13 cellular contexts compared by ENCODE assay signal in genomic region chr12:64385468-64385867, GRCh38. TPM values are rescaled to one million over a fixed set of nuclear protein-coding genes. Genes with fewer than 3 reads are reported as not detected.
DNase-seq lines count a peak whose midpoint lies in the region; ATAC-seq and TF ChIP-seq lines count a peak whose summit lies in the region.
"Had no signal": no experiment of that assay in that cellular context is flagged by ENCODE, and none has a peak within 500 bp of the region (broad histone marks: within the 10 kb centered on the region; RNA-seq: fewer than 3 reads in every experiment).

No MANE protein-coding gene starts in this region.

- CTCF ChIA-PET in SK-N-SH (lab: Yijun Ruan, JAX): no interaction called here

- WGBS in SK-N-SH (ENCODE audit: low lambda C conversion rate): 28% methylated on average over 2 of the region's 2 CpGs

- H3K4me2 ChIP-seq in SK-N-SH: no peak overlapping the region

- ATAC-seq in SK-N-SH treated with all-trans-retinoic acid at 6 μM for 48 hours (no peak), HG03432 (IDR thresholded peaks at IDR 0.05; ENCODE audit: unreplicated experiment) (no peak)

- H3K4me1 ChIP-seq in SK-N-SH (ENCODE audit: control insufficient read depth in 1 of 2, insufficient read depth in 2 of 2, low read depth in 1 of 2, low read length in 1 of 2): no peaks in the 10 kb centered on the region

- H3K9me2 ChIP-seq in SK-N-SH: no peaks in the 10 kb centered on the region

- H3K9ac ChIP-seq in SK-N-SH: no peak overlapping the region

- TF ChIP-seq CTCF in SK-N-SH (IDR thresholded peaks at IDR 0.05): no peak

- H3K4me3 ChIP-seq in SK-N-SH (ENCODE audit: low read depth in 2 of 2, low read length in 1 of 2): no peak overlapping the region
- H3K4me3 ChIP-seq: testis had no signal

- H3K27ac ChIP-seq in SK-N-SH (ENCODE audit: low read depth in 2 of 2, low read length in 1 of 2): no peak overlapping the region
- peak overlapping the region; percentile 91 for H3K27ac ChIP-seq in epithelial cell of prostate
- H3K27ac ChIP-seq: 22Rv1, testis had no signal

- POLR2A ChIA-PET in SK-N-SH (lab: Yijun Ruan, JAX): no interaction called here

- no peaks in the 10 kb centered on the region for H3K9me3 ChIP-seq in SK-N-SH
- H3K9me3 ChIP-seq: testis had no signal

- no peak overlapping the region for H2AFZ ChIP-seq in SK-N-SH (ENCODE audit: low read depth)

- no peaks in the 10 kb centered on the region for H3K79me2 ChIP-seq in SK-N-SH (ENCODE audit: insufficient read depth)

- no peak for DNase-seq in SK-N-SH
- DNase-seq in activated CD4-positive, alpha-beta T cell treated with anti-CD3 and anti-CD28 coated beads for 4 hours: peak; percentile 29 to 40
- DNase-seq in epithelial cell of prostate (ENCODE audit: low read depth, low spot score): peak; percentile 64
- peak; percentile 56 for DNase-seq in stimulated activated CD8-positive, alpha-beta memory T cell treated with anti-CD3 and anti-CD28 coated beads, Interleukin-4, amount 100 ng/mL, for 48 hours
- DNase-seq in NCI-H2196 (lab: John Stamatoyannopoulos, UW; ENCODE audit: unreplicated experiment): no peak
- no peak for DNase-seq in NCI-H510A (lab: John Stamatoyannopoulos, UW)
- DNase-seq: KBM-7, naive B cell, NCI-H345, testis had no signal

- TF ChIP-seq EP300 in SK-N-SH (IDR thresholded peaks at IDR 0.05; ENCODE audit: borderline replicate concordance in 1 of 2, low read depth in 1 of 2, low read length in 1 of 2): 0 out of 4 replicates have a peak, but pooled peaks of 1 of the 2 experiments have one; percentile 6

- no peaks in the 10 kb centered on the region for H3K27me3 ChIP-seq in SK-N-SH (ENCODE audit: insufficient read depth)
- H3K27me3 ChIP-seq: testis had no signal

- no peaks in the 10 kb centered on the region for H4K20me1 ChIP-seq in SK-N-SH (ENCODE audit: insufficient read depth)

- TF ChIP-seq RAD21 in SK-N-SH (IDR thresholded peaks at IDR 0.05; ENCODE audit: low read length): no peak

- H3F3A ChIP-seq in SK-N-SH (replicated peaks; ENCODE audit: insufficient read depth): no peaks in the 10 kb centered on the region

- H3K36me3 ChIP-seq in SK-N-SH (replicated peaks in 1 of 2; ENCODE audit: control insufficient read depth in 1 of 2, insufficient read depth in 2 of 2, low read length in 1 of 2): no peaks in the 10 kb centered on the region

TF ChIP-seq in SK-N-SH, 30 proteins besides CTCF, POLR2A, EP300 and RAD21 (continues in another document):
- TF ChIP-seq PBX3 (IDR thresholded peaks at IDR 0.05) (peak; percentile 24; the same call in 1 of the 2 replicates), IRF3 (IDR thresholded peaks at IDR 0.05; ENCODE audit: low read depth, low read length) (no peak), FOSL2 (IDR thresholded peaks at IDR 0.05; ENCODE audit: borderline replicate concordance, low read depth) (peak; percentile 40; the same call in 1 of the 2 replicates), TCF12 (IDR thresholded peaks at IDR 0.05) (0 out of 2 replicates have a peak, but pooled peaks have one; percentile 27)
- TF ChIP-seq, protein P1, sequence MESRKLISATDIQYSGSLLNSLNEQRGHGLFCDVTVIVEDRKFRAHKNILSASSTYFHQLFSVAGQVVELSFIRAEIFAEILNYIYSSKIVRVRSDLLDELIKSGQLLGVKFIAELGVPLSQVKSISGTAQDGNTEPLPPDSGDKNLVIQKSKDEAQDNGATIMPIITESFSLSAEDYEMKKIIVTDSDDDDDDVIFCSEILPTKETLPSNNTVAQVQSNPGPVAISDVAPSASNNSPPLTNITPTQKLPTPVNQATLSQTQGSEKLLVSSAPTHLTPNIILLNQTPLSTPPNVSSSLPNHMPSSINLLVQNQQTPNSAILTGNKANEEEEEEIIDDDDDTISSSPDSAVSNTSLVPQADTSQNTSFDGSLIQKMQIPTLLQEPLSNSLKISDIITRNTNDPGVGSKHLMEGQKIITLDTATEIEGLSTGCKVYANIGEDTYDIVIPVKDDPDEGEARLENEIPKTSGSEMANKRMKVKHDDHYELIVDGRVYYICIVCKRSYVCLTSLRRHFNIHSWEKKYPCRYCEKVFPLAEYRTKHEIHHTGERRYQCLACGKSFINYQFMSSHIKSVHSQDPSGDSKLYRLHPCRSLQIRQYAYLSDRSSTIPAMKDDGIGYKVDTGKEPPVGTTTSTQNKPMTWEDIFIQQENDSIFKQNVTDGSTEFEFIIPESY (IDR thresholded peaks at IDR 0.05; ENCODE audit: borderline replicate concordance, low read depth): no peak

TF ChIP-seq in SK-N-SH treated with all-trans-retinoic acid at 6 μM for 48 hours, 23 proteins besides CTCF, POLR2A, EP300 and RAD21 (continues in another document):
- TF ChIP-seq GLIS3 (CRISPR knock-in tag; IDR thresholded peaks at IDR 0.05): no peak
- TF ChIP-seq SNAI2 (CRISPR knock-in tag; IDR thresholded peaks at IDR 0.05): no peak
- TF ChIP-seq ARNTL (CRISPR knock-in tag; IDR thresholded peaks at IDR 0.05; ENCODE audit: borderline replicate concordance, low read depth): no peak
- TF ChIP-seq ZFP30 (CRISPR knock-in tag; IDR thresholded peaks at IDR 0.05): no peak
- TF ChIP-seq ZNF8 (CRISPR knock-in tag; IDR thresholded peaks at IDR 0.05): no peak
- TF ChIP-seq ZFP3 (CRISPR knock-in tag; IDR thresholded peaks at IDR 0.05): no peak
- no peak for TF ChIP-seq ZC3H10 (CRISPR knock-in tag; IDR thresholded peaks at IDR 0.05)
- TF ChIP-seq ISL1 (CRISPR knock-in tag; IDR thresholded peaks at IDR 0.05): no peak
- TF ChIP-seq, protein P2, sequence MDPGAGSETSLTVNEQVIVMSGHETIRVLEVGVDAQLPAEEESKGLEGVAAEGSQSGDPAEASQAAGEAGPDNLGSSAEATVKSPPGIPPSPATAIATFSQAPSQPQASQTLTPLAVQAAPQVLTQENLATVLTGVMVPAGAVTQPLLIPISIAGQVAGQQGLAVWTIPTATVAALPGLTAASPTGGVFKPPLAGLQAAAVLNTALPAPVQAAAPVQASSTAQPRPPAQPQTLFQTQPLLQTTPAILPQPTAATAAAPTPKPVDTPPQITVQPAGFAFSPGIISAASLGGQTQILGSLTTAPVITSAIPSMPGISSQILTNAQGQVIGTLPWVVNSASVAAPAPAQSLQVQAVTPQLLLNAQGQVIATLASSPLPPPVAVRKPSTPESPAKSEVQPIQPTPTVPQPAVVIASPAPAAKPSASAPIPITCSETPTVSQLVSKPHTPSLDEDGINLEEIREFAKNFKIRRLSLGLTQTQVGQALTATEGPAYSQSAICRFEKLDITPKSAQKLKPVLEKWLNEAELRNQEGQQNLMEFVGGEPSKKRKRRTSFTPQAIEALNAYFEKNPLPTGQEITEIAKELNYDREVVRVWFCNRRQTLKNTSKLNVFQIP (CRISPR knock-in tag; IDR thresholded peaks at IDR 0.05; ENCODE audit: borderline replicate concordance, low read depth): no peak
- TF ChIP-seq ZNF565 (CRISPR knock-in tag; conservative IDR thresholded peaks at IDR 0.05; ENCODE audit: low read depth): no peak
- no peak for TF ChIP-seq TSHZ2 (CRISPR knock-in tag; IDR thresholded peaks at IDR 0.05)
- no peak for TF ChIP-seq OSR1 (CRISPR knock-in tag; IDR thresholded peaks at IDR 0.05)
- TF ChIP-seq CSDC2 (CRISPR knock-in tag; IDR thresholded peaks at IDR 0.05): no peak
- no peak for TF ChIP-seq BACH2 (CRISPR knock-in tag; IDR thresholded peaks at IDR 0.05; ENCODE audit: borderline replicate concordance)
- TF ChIP-seq PATZ1 (CRISPR knock-in tag; IDR thresholded peaks at IDR 0.05; ENCODE audit: borderline replicate concordance): no peak
- no peak for TF ChIP-seq ZNF70 (CRISPR knock-in tag; IDR thresholded peaks at IDR 0.05)

RNA-seq across cellular contexts. Expression of gene C12orf56, which starts 5.1 kb away (rescaled TPM):
- not detected in 2 replicates for polyA plus RNA-seq in SK-N-SH (2012; rRNA removed)
- not detected in 2 replicates for polyA plus RNA-seq in SK-N-SH (2012; cell fraction: cytosol; rRNA removed)
- not detected in 2 replicates for polyA plus RNA-seq in SK-N-SH (2012; cell fraction: nucleus; rRNA removed)

RNA-seq across cellular contexts. Expression of gene XPOT, which starts 18.7 kb away (rescaled TPM):
- 25.6 and 42.3 TPM in 2 replicates for polyA plus RNA-seq in SK-N-SH (2012; rRNA removed)
- 36.6 and 38.3 TPM in 2 replicates for polyA plus RNA-seq in SK-N-SH (2012; cell fraction: cytosol; rRNA removed)
- polyA plus RNA-seq in SK-N-SH (2012; cell fraction: nucleus; rRNA removed): 24.3 and 79.5 TPM in 2 replicates

Comparison
In these comparisons a context has a peak if more than half of its experiments do, and no peak if none do; other contexts are left out.
1. DNase-seq: peak in activated CD4-positive, alpha-beta T cell treated with anti-CD3 and anti-CD28 coated beads for 4 hours (2 of 2), epithelial cell of prostate (single experiment) and stimulated activated CD8-positive, alpha-beta memory T cell treated with anti-CD3 and anti-CD28 coated beads, Interleukin-4, amount 100 ng/mL, for 48 hours (single experiment); none in SK-N-SH (single experiment), NCI-H2196 (single experiment) and NCI-H510A (single experiment).